ENCODE assay signal across 8 cellular contexts in genomic region chr13:41905600-41906254, GRCh38. TPM values are rescaled to one million over a fixed set of nuclear protein-coding genes. Genes with fewer than 3 reads are reported as not detected.
A peak's percentile ranks its signal among the peaks of the same experiment; 100 is the strongest.
DNase-seq lines count a peak whose midpoint lies in the region; ATAC-seq and TF ChIP-seq lines count a peak whose summit lies in the region.

No MANE protein-coding gene starts in this region.

- no peaks in the 10 kb centered on the region; the same call in none of the 2 replicates for H3K36me3 ChIP-seq in GM06990 (ENCODE audit: control insufficient read depth, insufficient read depth, low read length)
- peaks cover 0 to 29% (median 0%) of the 10 kb centered on the region in 3 donors for H3K36me3 ChIP-seq in tibial nerve

- H3K27me3 ChIP-seq in GM06990 (replicated peaks; ENCODE audit: control insufficient read depth, insufficient read depth, low read length) (no peaks in the 10 kb centered on the region), tibial nerve (no peaks in the 10 kb centered on the region)

- H3K4me3 ChIP-seq in GM06990 (replicated peaks; ENCODE audit: low read depth, low read length): no peak overlapping the region
- no peak overlapping the region for H3K4me3 ChIP-seq in tibial nerve

- H3K4me1 ChIP-seq in tibial nerve: no peaks in the 10 kb centered on the region

- ATAC-seq in GM21423 (IDR thresholded peaks at IDR 0.05; ENCODE audit: unreplicated experiment) (peak; percentile 79), GM19397 (IDR thresholded peaks at IDR 0.05; ENCODE audit: unreplicated experiment) (no peak)

- TF ChIP-seq POLR2A in tibial nerve (IDR thresholded peaks at IDR 0.05): no peak

- 50 to 52% methylated on average over 2 of the region's 2 CpGs for WGBS in tibial nerve, 2 donors

- no peaks in the 10 kb centered on the region for H3K9me3 ChIP-seq in tibial nerve

- DNase-seq in GM06990 (ENCODE audit: extremely low read depth, insufficient read length) (no peak), HT-29 (ENCODE audit: low spot score) (peak; percentile 84), SKM-1 treated with dmso at 0.1 percent for 144 hours (lab: John Stamatoyannopoulos, UW; ENCODE audit: unreplicated experiment) (peak; percentile 7), germinal center (ENCODE audit: low spot score) (peak; percentile 52), tibial nerve (ENCODE audit: low spot score in 2 of 2) (no peak)
- no peak for DNase-seq in activated effector memory CD4-positive, alpha-beta T cell treated with Interleukin-2 at 50 U/mL for 16 hours

- no peak overlapping the region for H3K27ac ChIP-seq in tibial nerve

- no peak for TF ChIP-seq EP300 in tibial nerve (IDR thresholded peaks at IDR 0.05)

- TF ChIP-seq CTCF in GM06990 (IDR thresholded peaks at IDR 0.05; ENCODE audit: insufficient read depth, low read length, poor library complexity, severe bottlenecking) (peak; percentile 67), tibial nerve (IDR thresholded peaks at IDR 0.05) (peak in 4 of 5 experiments; percentile 22 to 28 (median 26))

RNA-seq across cellular contexts. Expression of gene VWA8, which starts 55.2 kb away (rescaled TPM):
- total RNA-seq in HT-29 (2014; rRNA removed; shearing (Covaris generic)): 16.8 and 17.2 TPM in 2 replicates
- 10 to 100 TPM; 20.8 to 36.9 (median 22.4) TPM for total RNA-seq in tibial nerve

Comparison
In these comparisons a context has a peak if more than half of its experiments do, and no peak if none do; other contexts are left out.
1. DNase-seq: peak in HT-29 (single experiment), SKM-1 treated with dmso at 0.1 percent for 144 hours (single experiment) and germinal center (single experiment); none in GM06990 (single experiment), tibial nerve (0 of 2) and activated effector memory CD4-positive, alpha-beta T cell treated with Interleukin-2 at 50 U/mL for 16 hours (single experiment).